10 cellular contexts compared by ENCODE assay signal in the genomic region with DNA sequence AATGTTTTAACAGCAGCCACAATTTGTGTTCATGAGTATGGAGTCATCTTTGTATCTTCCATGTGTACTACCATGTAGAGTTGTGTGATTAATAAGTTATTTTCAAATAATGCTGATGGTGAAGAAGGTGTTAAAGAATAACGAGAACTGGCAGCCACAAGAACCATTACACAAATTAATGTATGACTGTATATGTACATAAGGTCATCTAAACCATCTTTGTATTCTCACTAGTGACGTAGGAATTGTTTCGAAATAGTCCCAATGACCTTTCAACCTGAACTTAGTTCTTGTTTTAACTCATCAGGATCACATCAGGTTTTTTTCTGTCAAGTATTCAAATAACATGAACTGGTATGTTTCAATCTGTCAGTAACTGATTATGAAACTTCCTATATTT. TPM values are rescaled to one million over a fixed set of nuclear protein-coding genes. Genes with fewer than 3 reads are reported as not detected.
DNase-seq lines count a peak whose midpoint lies in the region; ATAC-seq and TF ChIP-seq lines count a peak whose summit lies in the region.
"Had no signal": no experiment of that assay in that cellular context is flagged by ENCODE, and none has a peak within 500 bp of the region (broad histone marks: within the 10 kb centered on the region; RNA-seq: fewer than 3 reads in every experiment).

No MANE protein-coding gene starts in this region.

- no peaks in the 10 kb centered on the region for H3K27me3 Mint-ChIP-seq in activated CD8-positive, alpha-beta T cell treated with anti-CD3 and anti-CD28 coated beads, Interleukin-2, amount 10 ng/mL, durations not matched to agents 7 days and 5 days (ENCODE audit: low read depth)
- H3K27me3 Mint-ChIP-seq: activated CD4-positive, alpha-beta T cell treated with anti-CD3 and anti-CD28 coated beads, Interleukin-2, amount 10 ng/mL, durations not matched to agents 7 days and 5 days had no signal

- no peak for TF ChIP-seq CTCF in heart right ventricle (IDR thresholded peaks at IDR 0.05)

- 81 to 83% methylated on average over 3 of the region's 3 CpGs for WGBS in heart right ventricle, 2 donors

- POLR2A ChIA-PET in activated CD8-positive, alpha-beta T cell treated with anti-CD3 and anti-CD28 coated beads, Interleukin-2, amount 10 ng/mL, durations not matched to agents 7 days and 5 days (lab: Charles Lee), result no interaction called here

- H3K36me3 Mint-ChIP-seq in activated CD8-positive, alpha-beta T cell treated with anti-CD3 and anti-CD28 coated beads, Interleukin-2, amount 10 ng/mL, durations not matched to agents 7 days and 5 days (ENCODE audit: low read depth), result no peaks in the 10 kb centered on the region

- no peak overlapping the region for H3K4me3 ChIP-seq in heart right ventricle
- H3K4me3 ChIP-seq: body of pancreas had no signal

- DNase-seq in CD1c-positive myeloid dendritic cell (ENCODE audit: extremely low spot score) (peak; percentile 95), MV-4-11 (lab: John Stamatoyannopoulos, UW) (peak; percentile 82), NCI-H82 (lab: John Stamatoyannopoulos, UW) (no peak), heart right ventricle (no peak)
- no peak for DNase-seq in stimulated activated CD4-positive, alpha-beta T cell treated with anti-CD3 and anti-CD28 coated beads, Interleukin-15, amount 100 ng/mL, for 24 hours
- no peak for DNase-seq in activated CD8-positive, alpha-beta T cell treated with anti-CD3 and anti-CD28 coated beads, Interleukin-2, amount 10 ng/mL, durations not matched to agents 7 days and 5 days
- DNase-seq: activated CD4-positive, alpha-beta T cell treated with anti-CD3 and anti-CD28 coated beads, Interleukin-2, amount 10 ng/mL, durations not matched to agents 7 days and 5 days; body of pancreas had no signal

- peaks cover 0 to 10% (median 0%) of the 10 kb centered on the region in 9 donors for H3K4me1 ChIP-seq in heart right ventricle
- H3K4me1 ChIP-seq: body of pancreas had no signal

- H3K27ac ChIP-seq in heart right ventricle, result no peak overlapping the region
- H3K27ac ChIP-seq: body of pancreas had no signal

- peak; percentile 98 for ATAC-seq in GM19395 (IDR thresholded peaks at IDR 0.05; ENCODE audit: unreplicated experiment)
- peak; percentile 97 for ATAC-seq in HG02943 (IDR thresholded peaks at IDR 0.05; ENCODE audit: low read depth, unreplicated experiment)
- no peak for ATAC-seq in activated CD8-positive, alpha-beta T cell treated with anti-CD3 and anti-CD28 coated beads, Interleukin-2, amount 10 ng/mL, durations not matched to agents 7 days and 5 days
- ATAC-seq in heart right ventricle, result no peak
- ATAC-seq: body of pancreas had no signal

- H3K9me3 ChIP-seq in heart right ventricle, result no peaks in the 10 kb centered on the region
- H3K9me3 ChIP-seq: body of pancreas had no signal

- CTCF ChIA-PET in activated CD8-positive, alpha-beta T cell treated with anti-CD3 and anti-CD28 coated beads, Interleukin-2, amount 10 ng/mL, durations not matched to agents 7 days and 5 days (lab: Charles Lee), result no interaction called here

- H3K27ac Mint-ChIP-seq in activated CD8-positive, alpha-beta T cell treated with anti-CD3 and anti-CD28 coated beads, Interleukin-2, amount 10 ng/mL, durations not matched to agents 7 days and 5 days, result no peak overlapping the region
- H3K27ac Mint-ChIP-seq: activated CD4-positive, alpha-beta T cell treated with anti-CD3 and anti-CD28 coated beads, Interleukin-2, amount 10 ng/mL, durations not matched to agents 7 days and 5 days had no signal

- no peak overlapping the region for H3K4me3 Mint-ChIP-seq in activated CD8-positive, alpha-beta T cell treated with anti-CD3 and anti-CD28 coated beads, Interleukin-2, amount 10 ng/mL, durations not matched to agents 7 days and 5 days
- H3K4me3 Mint-ChIP-seq: activated CD4-positive, alpha-beta T cell treated with anti-CD3 and anti-CD28 coated beads, Interleukin-2, amount 10 ng/mL, durations not matched to agents 7 days and 5 days had no signal

- H3K27me3 ChIP-seq in heart right ventricle, result no peaks in the 10 kb centered on the region
- H3K27me3 ChIP-seq: body of pancreas had no signal

- H3K9me3 Mint-ChIP-seq in activated CD8-positive, alpha-beta T cell treated with anti-CD3 and anti-CD28 coated beads, Interleukin-2, amount 10 ng/mL, durations not matched to agents 7 days and 5 days (ENCODE audit: insufficient read depth), result no peaks in the 10 kb centered on the region
- H3K9me3 Mint-ChIP-seq: activated CD4-positive, alpha-beta T cell treated with anti-CD3 and anti-CD28 coated beads, Interleukin-2, amount 10 ng/mL, durations not matched to agents 7 days and 5 days had no signal

- no peaks in the 10 kb centered on the region for H3K36me3 ChIP-seq in heart right ventricle

- intact Hi-C loops in heart right ventricle (cut with DNase I), result no loop called here

- H3K4me1 Mint-ChIP-seq in activated CD8-positive, alpha-beta T cell treated with anti-CD3 and anti-CD28 coated beads, Interleukin-2, amount 10 ng/mL, durations not matched to agents 7 days and 5 days (ENCODE audit: low read depth), result no peaks in the 10 kb centered on the region
- H3K4me1 Mint-ChIP-seq: activated CD4-positive, alpha-beta T cell treated with anti-CD3 and anti-CD28 coated beads, Interleukin-2, amount 10 ng/mL, durations not matched to agents 7 days and 5 days had no signal

RNA-seq across cellular contexts. Expression of gene NOCT, which starts 48.3 kb away (rescaled TPM):
- total RNA-seq in activated CD8-positive, alpha-beta T cell treated with anti-CD3 and anti-CD28 coated beads, Interleukin-2, amount 10 ng/mL, durations not matched to agents 7 days and 5 days, result 1 to 10 TPM; 8.6 to 9.3 TPM
- 10 to 100 TPM in 3 of 10 donors, 1 to 10 TPM in 7; 5.7 to 16.5 (median 8.2) TPM for total RNA-seq in heart right ventricle
- polyA plus RNA-seq in heart right ventricle, result 1 to 10 TPM; 2.4 to 2.6 TPM

Comparison
In these comparisons a context has a peak if more than half of its experiments do, and no peak if none do; other contexts are left out.
1. DNase-seq: peak in CD1c-positive myeloid dendritic cell (single experiment) and MV-4-11 (single experiment); none in NCI-H82 (single experiment), stimulated activated CD4-positive, alpha-beta T cell treated with anti-CD3 and anti-CD28 coated beads, Interleukin-15, amount 100 ng/mL, for 24 hours (single experiment), activated CD8-positive, alpha-beta T cell treated with anti-CD3 and anti-CD28 coated beads, Interleukin-2, amount 10 ng/mL, durations not matched to agents 7 days and 5 days (single experiment) and heart right ventricle (0 of 2).
2. ATAC-seq: peak in GM19395 (single experiment) and HG02943 (single experiment); none in activated CD8-positive, alpha-beta T cell treated with anti-CD3 and anti-CD28 coated beads, Interleukin-2, amount 10 ng/mL, durations not matched to agents 7 days and 5 days (single experiment) and heart right ventricle (0 of 8).